Comparison of ENCODE assay signal across 1 cellular context in genomic region chr16:88811600-88811849, GRCh38.
TF ChIP-seq lines count a peak whose summit lies in the region.

No MANE protein-coding gene starts in this region.

TF ChIP-seq in GM12878, 131 proteins besides CTCF, POLR2A, EP300 and RAD21:
- TF ChIP-seq ZNF687 (IDR thresholded peaks at IDR 0.05): 0 out of 2 replicates have a peak, but pooled peaks have one; percentile 12
- 0 out of 2 replicates have a peak, but pooled peaks have one; percentile 19 for TF ChIP-seq HCFC1 (IDR thresholded peaks at IDR 0.05; ENCODE audit: low read length)
- peak; percentile 32; the same call in 1 of the 2 replicates for TF ChIP-seq CBFB (IDR thresholded peaks at IDR 0.05; ENCODE audit: low read depth)
- TF ChIP-seq SIN3A (IDR thresholded peaks at IDR 0.05; ENCODE audit: low read depth, low read length): peak; percentile 6; the same call in 1 of the 2 replicates
- no peak for TF ChIP-seq RUNX3 (IDR thresholded peaks at IDR 0.05; ENCODE audit: low read length)
- TF ChIP-seq ZZZ3 (IDR thresholded peaks at IDR 0.05; ENCODE audit: control insufficient read depth, insufficient read length, low read depth): no peak
- 0 out of 2 replicates have a peak, but pooled peaks have one; percentile 63 for TF ChIP-seq MAX (IDR thresholded peaks at IDR 0.05; ENCODE audit: low read depth, low read length)
- TF ChIP-seq MXI1 (IDR thresholded peaks at IDR 0.05; ENCODE audit: low read depth, low read length): 0 out of 2 replicates have a peak, but pooled peaks have one; percentile 63
